25 cellular contexts compared by ENCODE assay signal in the genomic region with DNA sequence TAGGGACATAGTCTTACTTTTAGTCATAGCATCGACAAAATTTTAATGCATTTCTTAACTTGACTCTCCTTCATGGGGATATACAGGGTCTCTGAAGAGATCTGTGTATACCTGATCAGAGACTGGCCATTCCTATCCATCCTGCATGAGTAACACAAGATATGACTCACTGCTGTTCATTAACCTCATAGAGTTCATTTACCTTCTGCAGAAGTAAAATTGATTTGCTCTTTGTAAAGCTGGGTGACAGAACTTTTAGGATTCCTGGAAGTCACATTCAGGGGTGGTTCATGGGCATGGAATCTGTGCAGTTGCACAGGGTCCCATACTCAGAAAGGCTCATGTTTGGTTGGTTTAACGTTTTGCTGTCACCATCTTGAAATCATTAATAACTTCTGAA. TPM values are rescaled to one million over a fixed set of nuclear protein-coding genes. Genes with fewer than 3 reads are reported as not detected.
DNase-seq lines count a peak whose midpoint lies in the region; ATAC-seq, FAIRE-seq and TF ChIP-seq lines count a peak whose summit lies in the region.
"Had no signal": no experiment of that assay in that cellular context is flagged by ENCODE, and none has a peak within 500 bp of the region (broad histone marks: within the 10 kb centered on the region; RNA-seq: fewer than 3 reads in every experiment).

No MANE protein-coding gene starts in this region.

- TF ChIP-seq RAD21 in liver (IDR thresholded peaks at IDR 0.05) (peak; percentile 21 to 25), HepG2 (CRISPR knock-in tag; IDR thresholded peaks at IDR 0.05) (no peak)

- H2AFZ ChIP-seq in HepG2 (ENCODE audit: low read length) = no peak overlapping the region
- H2AFZ ChIP-seq: parathyroid adenoma had no signal

- H3K4me2 ChIP-seq in HepG2 (ENCODE audit: low read depth, low read length) = no peak overlapping the region
- H3K4me2 ChIP-seq: BLaER1, KMS-11 had no signal

- POLR2A ChIA-PET in HepG2 (lab: Yijun Ruan, JAX) = no interaction called here

- no peak for TF ChIP-seq POLR2A in HepG2 (IDR thresholded peaks at IDR 0.05; ENCODE audit: insufficient read depth in 1 of 2, low read depth in 2 of 2, low read length in 2 of 2)
- no peak for TF ChIP-seq POLR2A in GM12891 (IDR thresholded peaks at IDR 0.05; ENCODE audit: low read depth, low read length)

- H3K27me3 ChIP-seq in liver (ENCODE audit: control insufficient read depth in 4 of 4, insufficient read depth in 4 of 4, low read length in 3 of 4) (no peaks in the 10 kb centered on the region), HepG2 (ENCODE audit: control insufficient read depth in 1 of 2, insufficient read depth in 2 of 2, low read length in 2 of 2) (0 out of 5 replicates have a peak, but pooled peaks cover 0 to 7% of the 10 kb centered on the region in 2 experiments), RWPE2 (ENCODE audit: insufficient read depth, poor library complexity, severe bottlenecking) (no peaks in the 10 kb centered on the region)
- H3K27me3 ChIP-seq: ascending aorta, BLaER1 had no signal

- intact Hi-C loops in HepG2 (cut with micrococcal nuclease; ENCODE audit: unreplicated experiment) = loop anchor here (10.0 kb wide), 1 partner anchor 320 kb away; no protein-coding TSS in a partner anchor

- H3K79me2 ChIP-seq in HepG2 (ENCODE audit: insufficient read depth, low read length) = no peaks in the 10 kb centered on the region
- H3K79me2 ChIP-seq: parathyroid adenoma had no signal

- no peak overlapping the region for H3K4me3 ChIP-seq in liver (ENCODE audit: low read depth in 1 of 3, low read length in 3 of 3)
- no peak overlapping the region for H3K4me3 ChIP-seq in HepG2 (replicated peaks in 1 of 3; ENCODE audit: insufficient read depth in 1 of 3, low read depth in 2 of 3, low read length in 3 of 3)
- no peak overlapping the region for H3K4me3 ChIP-seq in RWPE2 (ENCODE audit: severe bottlenecking)
- no peak overlapping the region for H3K4me3 ChIP-seq in foreskin fibroblast (ENCODE audit: low read depth in 1 of 2, low read length in 2 of 2)
- H3K4me3 ChIP-seq: ascending aorta, BLaER1 had no signal

- no TSS peak for BruUV-seq in HepG2 (replicated peaks; lab: Mats Ljungman, UMichigan)

- FAIRE-seq in HepG2 (lab: Jason Lieb, UNC) = no peak
- no peak for FAIRE-seq in GM12891 (lab: Jason Lieb, UNC)

- TF ChIP-seq CTCF in liver (IDR thresholded peaks at IDR 0.05; ENCODE audit: low read depth, low read length, missing input control) (no peak), HepG2 (CRISPR knock-in tag; IDR thresholded peaks at IDR 0.05) (no peak), RWPE2 (IDR thresholded peaks at IDR 0.05; ENCODE audit: poor library complexity, severe bottlenecking) (no peak), foreskin fibroblast (IDR thresholded peaks at IDR 0.05; ENCODE audit: low read depth, low read length) (no peak)

- no peak for ATAC-seq in HepG2
- peak; percentile 90 for ATAC-seq in RWPE2 (ENCODE audit: low read depth)
- ATAC-seq: left colon; natural killer cell treated with Interleukin-12 subunit alpha and Interleukin-12 subunit beta and Interleukin-15 and Interleukin-18, amount 100 ng/mL, for 72 hours; sciatic nerve; T-cell had no signal

- peaks cover 7 to 21% (median 14%) of the 10 kb centered on the region in 4 donors for H3K4me1 ChIP-seq in liver (ENCODE audit: control insufficient read depth in 4 of 4, insufficient read depth in 4 of 4, low read length in 3 of 4)
- H3K4me1 ChIP-seq in HepG2 (ENCODE audit: insufficient read depth, low read length) = no peaks in the 10 kb centered on the region
- peaks cover 36% of the 10 kb centered on the region for H3K4me1 ChIP-seq in RWPE2 (ENCODE audit: insufficient read depth, poor library complexity, severe bottlenecking)
- H3K4me1 ChIP-seq: BLaER1 had no signal

- DNase-seq in HepG2 (ENCODE audit: low spot score) = no peak
- no peak for DNase-seq in RWPE2 (ENCODE audit: low spot score)
- DNase-seq in foreskin fibroblast = peak; percentile 13 to 44
- no peak for DNase-seq in GM12891 (ENCODE audit: insufficient read length, low spot score)
- no peak for DNase-seq in AG20443 (ENCODE audit: low spot score)
- no peak for DNase-seq in MV-4-11 (lab: John Stamatoyannopoulos, UW)
- no peak for DNase-seq in NCI-H82 (lab: John Stamatoyannopoulos, UW)
- DNase-seq: activated CD4-positive, CD25-positive, alpha-beta regulatory T cell treated with anti-CD3 and anti-CD28 coated beads, Interleukin-2, amount 50 U/mL, for 72 hours; activated naive CD4-positive, alpha-beta T cell treated with anti-CD3 and anti-CD28 coated beads, Interleukin-2, amount 50 U/mL, for 16 hours; H7; left colon; NCI-H1092; NCI-H187 treated with DMSO at 0.1 percent for 48 hours; SIG-M5; stimulated activated CD4-positive, alpha-beta T cell treated with anti-CD3 and anti-CD28 coated beads, Interleukin-15, amount 100 ng/mL, for 24 hours; T-cell had no signal

- WGBS in liver = 69% methylated on average over 2 of the region's 2 CpGs
- 2% methylated on average over 2 of the region's 2 CpGs for WGBS in HepG2 (ENCODE audit: low lambda C conversion rate)

- in situ Hi-C loops in HepG2 (cut with HindIII; ENCODE audit: extremely low pct_ligation_motif_present, low pct_unique_long_range_greater_than_20kb) = loop anchor here (10.0 kb wide), 1 partner anchor 370 kb away; no protein-coding TSS in a partner anchor

- no peak overlapping the region for H3K9ac ChIP-seq in liver (ENCODE audit: low read depth in 1 of 2, low read length in 2 of 2)
- no peak overlapping the region for H3K9ac ChIP-seq in HepG2 (ENCODE audit: insufficient read depth, low read depth, low read length)
- H3K9ac ChIP-seq: BLaER1, KMS-11, parathyroid adenoma had no signal

- H4K20me1 ChIP-seq in HepG2 (ENCODE audit: insufficient read depth, low read length) = no peaks in the 10 kb centered on the region
- H4K20me1 ChIP-seq: BLaER1 had no signal

- CTCF ChIA-PET in HepG2 (lab: Yijun Ruan, JAX; ENCODE audit: low intra/inter-chr PET ratio, low total read pairs) = no interaction called here

- H3K36me3 ChIP-seq in liver (ENCODE audit: control insufficient read depth in 4 of 4, insufficient read depth in 3 of 4, low read depth in 1 of 4, low read length in 3 of 4) (no peaks in the 10 kb centered on the region), HepG2 (replicated peaks in 1 of 2; ENCODE audit: control insufficient read depth in 1 of 2, insufficient read depth in 2 of 2, low read length in 2 of 2) (no peaks in the 10 kb centered on the region), RWPE2 (ENCODE audit: low read depth) (no peaks in the 10 kb centered on the region)
- H3K36me3 ChIP-seq: ascending aorta, BLaER1 had no signal

- H3K27ac ChIP-seq in liver (ENCODE audit: low read depth in 1 of 2, low read length in 2 of 2) = peak overlapping the region in 1 of 2 donors; percentile 19
- no peak overlapping the region for H3K27ac ChIP-seq in HepG2 (ENCODE audit: extremely low read length, insufficient read depth, low read length)
- H3K27ac ChIP-seq in RWPE2 (ENCODE audit: poor library complexity, severe bottlenecking) = peak overlapping the region; percentile 33
- H3K27ac ChIP-seq: ascending aorta, BLaER1, KMS-11, parathyroid adenoma had no signal

- TF ChIP-seq EP300 in HepG2 (IDR thresholded peaks at IDR 0.05; ENCODE audit: low read depth in 2 of 2, low read length in 2 of 2) (no peak), HepG2 (CRISPR knock-in tag; IDR thresholded peaks at IDR 0.05; ENCODE audit: borderline replicate concordance) (no peak)

- H3K9me3 ChIP-seq in liver (ENCODE audit: control insufficient read depth in 4 of 4, low read length in 3 of 4) (no peaks in the 10 kb centered on the region), HepG2 (ENCODE audit: low read length) (no peaks in the 10 kb centered on the region), RWPE2 (ENCODE audit: severe bottlenecking) (no peaks in the 10 kb centered on the region)
- H3K9me3 ChIP-seq: ascending aorta, BLaER1 had no signal

TF ChIP-seq in liver, 16 proteins besides CTCF, POLR2A, EP300 and RAD21 (continues in another document):
- TF ChIP-seq EGR1 (IDR thresholded peaks at IDR 0.05; ENCODE audit: low read depth in 2 of 2) = no peak

TF ChIP-seq in HepG2, 621 proteins besides CTCF, POLR2A, EP300 and RAD21 (continues in another document):
- TF ChIP-seq ZNF180 (CRISPR knock-in tag; IDR thresholded peaks at IDR 0.05; ENCODE audit: borderline replicate concordance, low read depth) (no peak), TBL1XR1 (IDR thresholded peaks at IDR 0.05; ENCODE audit: borderline replicate concordance, low read length, partially characterized antibody) (no peak)

TF ChIP-seq in GM12891, 5 proteins besides CTCF, POLR2A, EP300 and RAD21:
- TF ChIP-seq SPI1 (IDR thresholded peaks at IDR 0.05; ENCODE audit: low read depth, low read length) (no peak), POU2F2 (IDR thresholded peaks at IDR 0.05; ENCODE audit: low read depth, low read length) (no peak), TAF1 (IDR thresholded peaks at IDR 0.05; ENCODE audit: low read depth, low read length) (no peak), POLR2AphosphoS5 (IDR thresholded peaks at IDR 0.05; ENCODE audit: low read depth, low read length) (no peak), PAX5 (IDR thresholded peaks at IDR 0.05; ENCODE audit: insufficient read depth, low read length, severe bottlenecking) (no peak)

RNA-seq across cellular contexts. Expression of a gene that starts 53.2 kb away (rescaled TPM):
- total RNA-seq in liver (1 to 10 TPM in 1 of 2 donors, under 1 TPM in 1; 0.75 to 5.2 TPM), HepG2 (2016; rRNA removed; fragmentation: Illumina TruSeq; extraction: Trizol) (not detected in 2 replicates)
- polyA plus RNA-seq in liver (1 to 10 TPM; 1.0 to 1.5 TPM), HepG2 (2011; rRNA removed) (not detected in 2 replicates)
- total RNA-seq in HepG2 (2016; cell fraction: cytosol; rRNA removed; fragmentation: Illumina TruSeq; extraction: Trizol; ENCODE audit: low read depth) = not detected in 2 replicates
- not detected in 2 replicates for total RNA-seq in HepG2 (2016; cell fraction: insoluble cytoplasmic fraction; rRNA removed; fragmentation: Illumina TruSeq; extraction: Trizol)
- not detected in 2 replicates for total RNA-seq in HepG2 (2016; cell fraction: membrane; rRNA removed; fragmentation: Illumina TruSeq; extraction: Trizol)
- not detected in 2 replicates for total RNA-seq in HepG2 (2016; cell fraction: nucleus; rRNA removed; fragmentation: Illumina TruSeq; extraction: Trizol)
- not detected in 2 replicates for polyA plus RNA-seq in HepG2 (2011; cell fraction: cytosol; rRNA removed)
- not detected in 2 replicates for polyA plus RNA-seq in HepG2 (2011; cell fraction: nucleus; rRNA removed)
- not detected in 2 replicates for polyA plus RNA-seq in HepG2 (2012)
- not detected in 2 replicates for polyA plus RNA-seq in HepG2 (2016; cell fraction: cytosol; fragmentation: Illumina TruSeq; extraction: Trizol; ENCODE audit: low read depth)
- polyA plus RNA-seq in HepG2 (2016; cell fraction: insoluble cytoplasmic fraction; fragmentation: Illumina TruSeq; extraction: Trizol; ENCODE audit: low read depth) = not detected in 2 replicates
- not detected in 2 replicates for polyA plus RNA-seq in HepG2 (2016; cell fraction: membrane; fragmentation: Illumina TruSeq; extraction: Trizol; ENCODE audit: low read depth)
- polyA plus RNA-seq in HepG2 (2016; cell fraction: nucleus; fragmentation: Illumina TruSeq; extraction: Trizol; ENCODE audit: insufficient read depth, low read depth) = not detected in 2 replicates
- 14.3 TPM in 1 of 2 replicates, not detected in the other for polyA minus RNA-seq in HepG2 (2011; rRNA and poly(A)+ RNA removed; ENCODE audit: low replicate concordance)
- polyA minus RNA-seq in HepG2 (2011; cell fraction: cytosol; rRNA and poly(A)+ RNA removed) = not detected in 2 replicates
- not detected in 2 replicates for polyA minus RNA-seq in HepG2 (2011; cell fraction: nucleus; rRNA and poly(A)+ RNA removed)
- polyA plus RNA-seq in GM12891 (2012; ENCODE audit: low read depth, missing spikeins) = 0.05 TPM
- total RNA-seq: A673, H7, HT-29 had no signal

Comparison
In these comparisons a context has a peak if more than half of its experiments do, and no peak if none do; other contexts are left out.
1. DNase-seq: peak in foreskin fibroblast (2 of 2); none in HepG2 (single experiment), RWPE2 (single experiment), GM12891 (single experiment), AG20443 (single experiment), MV-4-11 (single experiment) and NCI-H82 (single experiment).